11 cellular contexts compared by ENCODE assay signal in genomic region chr20:56581701-56582100, GRCh38. TPM values are rescaled to one million over a fixed set of nuclear protein-coding genes. Genes with fewer than 3 reads are reported as not detected.
"Had no signal": no experiment of that assay in that cellular context is flagged by ENCODE, and none has a peak within 500 bp of the region (broad histone marks: within the 10 kb centered on the region; RNA-seq: fewer than 3 reads in every experiment).

No MANE protein-coding gene starts in this region.

- H3K9me3 ChIP-seq: HAP-1 had no signal

- H3K4me3 Mint-ChIP-seq: GM23338, HFFc6 had no signal

- H3K36me3 ChIP-seq: HAP-1 had no signal

- H3K4me3 ChIP-seq: GM23338, HAP-1, K562 had no signal

- H3K27ac Mint-ChIP-seq: GM23338, HFFc6 had no signal

- FAIRE-seq: H1, H54, K562 had no signal

- H3K9me3 Mint-ChIP-seq: GM23338, HFFc6 had no signal

- ATAC-seq: GM23338, HCT116, K562 had no signal

- H3K4me2 ChIP-seq: GM23338 had no signal

- DNase-seq: HFFc6, IMR-90, Kasumi-1, KG1 had no signal

RNA-seq across cellular contexts. Expression of gene TFAP2C, which starts 47.4 kb away (rescaled TPM):
- total RNA-seq: HT-29, K562 had no signal

RNA-seq across cellular contexts. Expression of gene FAM209B, which starts 48.7 kb away (rescaled TPM):
- total RNA-seq: GM23338, H1, HT-29, IMR-90, K562 had no signal

RNA-seq across cellular contexts. Expression of gene FAM209A, which starts 57.2 kb away (rescaled TPM):
- total RNA-seq: GM23338, H1 had no signal
- polyA plus RNA-seq: GM23338 had no signal
